In the genomic region with DNA sequence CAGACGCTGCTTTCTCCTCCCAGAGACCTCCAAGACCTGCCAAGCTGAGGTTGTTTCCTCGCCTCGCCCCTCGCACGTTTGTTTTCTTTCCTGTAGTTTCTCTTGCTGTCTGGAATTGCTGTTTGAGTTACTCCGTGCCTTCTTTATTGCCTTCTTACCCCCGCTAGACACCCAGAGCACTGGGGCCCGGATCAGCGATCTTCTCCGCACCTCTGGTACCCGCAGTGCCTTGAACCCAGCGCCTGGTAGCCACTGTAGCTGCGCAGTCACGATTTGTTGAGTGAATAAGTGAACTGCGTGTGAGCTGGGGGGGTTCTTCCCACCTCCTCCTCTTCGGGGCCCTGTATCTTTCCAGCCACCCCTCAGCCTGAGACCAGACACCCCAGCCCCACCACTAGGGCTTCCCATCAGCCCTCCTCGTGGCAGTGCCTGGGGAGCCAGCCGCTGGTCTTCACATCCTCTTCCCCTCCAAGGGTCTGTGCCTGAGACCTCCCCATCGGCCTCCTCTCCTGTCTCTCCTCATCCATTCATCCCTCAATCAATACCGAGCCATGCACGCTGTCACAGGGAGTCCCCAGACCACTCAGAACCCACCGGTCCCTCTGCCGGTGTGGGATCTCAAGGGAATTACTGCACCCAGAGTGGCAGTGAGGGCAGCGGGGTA, we compare ENCODE assay signal across 1 cellular context.
TF ChIP-seq lines count a peak whose summit lies in the region.

No MANE protein-coding gene starts in this region.

TF ChIP-seq in HCT116, 20 proteins besides CTCF, POLR2A, EP300 and RAD21 (continued from another document):
- TF ChIP-seq TCF7L2 (IDR thresholded peaks at IDR 0.05; ENCODE audit: borderline replicate concordance, extremely low read depth, insufficient read depth, insufficient read length): no peak
- TF ChIP-seq POLR2AphosphoS5 (IDR thresholded peaks at IDR 0.05; ENCODE audit: low read depth, low read length): no peak
